Comparison of ENCODE assay signal across 24 cellular contexts in the genomic region with DNA sequence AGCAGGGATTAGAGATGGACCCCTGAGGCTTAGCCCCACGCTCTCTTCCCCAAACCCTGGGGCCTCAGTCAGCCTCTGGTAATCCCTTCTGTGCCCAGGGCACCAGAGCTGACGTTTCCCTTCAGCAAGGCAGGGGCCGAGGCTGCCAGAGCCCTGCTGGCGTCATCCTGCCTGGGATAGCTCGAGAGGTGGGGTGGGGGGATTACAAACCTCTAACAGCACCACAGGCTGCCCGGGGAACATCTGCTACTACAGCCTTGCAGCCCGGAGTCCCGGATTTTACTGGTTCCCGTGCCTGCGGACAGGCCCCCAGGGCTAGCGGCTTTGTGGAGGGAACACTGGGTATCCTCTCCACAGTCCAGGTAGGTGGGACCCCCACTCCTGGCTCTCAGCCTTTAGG. TPM values are rescaled to one million over a fixed set of nuclear protein-coding genes. Genes with fewer than 3 reads are reported as not detected.
DNase-seq lines count a peak whose midpoint lies in the region; ATAC-seq and TF ChIP-seq lines count a peak whose summit lies in the region.
"Had no signal": no experiment of that assay in that cellular context is flagged by ENCODE, and none has a peak within 500 bp of the region (broad histone marks: within the 10 kb centered on the region; RNA-seq: fewer than 3 reads in every experiment).

A gene (plus strand): TSS at position 238 of the 400 bp plus-strand sequence. CDS start 1,144 bp downstream, outside the sequence.

- H3K9me3 ChIP-seq in DOHH2 (ENCODE audit: control insufficient read depth, insufficient read depth, low read length) = no peaks in the 10 kb centered on the region
- H3K9me3 ChIP-seq in ectodermal cell (ENCODE audit: control insufficient read depth, low read length) = no peaks in the 10 kb centered on the region
- H3K9me3 ChIP-seq in osteoblast (ENCODE audit: low read depth, low read length) = no peaks in the 10 kb centered on the region
- H3K9me3 ChIP-seq: psoas muscle, spleen, thoracic aorta had no signal

- H3K27me3 Mint-ChIP-seq in osteocyte (ENCODE audit: unreplicated experiment) = no peaks in the 10 kb centered on the region

- no peak within 1 kb of the TSS for H3K27ac Mint-ChIP-seq in osteocyte (ENCODE audit: unreplicated experiment)
- H3K27ac Mint-ChIP-seq: nephron progenitor cell had no signal

- TF ChIP-seq CTCF in DOHH2 (IDR thresholded peaks at IDR 0.05; ENCODE audit: low read depth, low read length, poor library complexity, severe bottlenecking) (no peak), osteoblast (IDR thresholded peaks at IDR 0.05; ENCODE audit: extremely low read depth, low read depth, low read length) (no peak), osteocyte (IDR thresholded peaks at IDR 0.05) (no peak)

- no peak within 1 kb of the TSS for H3K4me3 Mint-ChIP-seq in osteocyte (ENCODE audit: unreplicated experiment)
- H3K4me3 Mint-ChIP-seq: nephron progenitor cell had no signal

- H3K4me3 ChIP-seq in DOHH2 (ENCODE audit: low read length) (no peak within 1 kb of the TSS), ectodermal cell (ENCODE audit: insufficient read depth, low read depth, low read length) (no peak within 1 kb of the TSS), osteoblast (ENCODE audit: insufficient read depth, low read length) (no peak within 1 kb of the TSS)
- H3K4me3 ChIP-seq: GM23248, K562, psoas muscle, spleen, thoracic aorta had no signal

- H3K36me3 Mint-ChIP-seq in osteocyte (ENCODE audit: unreplicated experiment) = no peaks in the 10 kb centered on the region

- H4K20me1 ChIP-seq in DOHH2 (ENCODE audit: control insufficient read depth, insufficient read depth, low read depth, low read length) = no peaks in the 10 kb centered on the region
- H4K20me1 ChIP-seq in osteoblast (ENCODE audit: insufficient read depth, low read length) = no peaks in the 10 kb centered on the region

- H2AFZ ChIP-seq in osteoblast (ENCODE audit: low read length) = no peak within 1 kb of the TSS
- H2AFZ ChIP-seq: GM23248 had no signal

- DNase-seq in NCI-H2171 (lab: John Stamatoyannopoulos, UW) = peak; percentile 30
- DNase-seq in osteoblast (ENCODE audit: insufficient read length, low spot score, missing footprints) = peak; percentile 69
- DNase-seq in osteocyte (ENCODE audit: extremely low spot score, unreplicated experiment) = no peak
- DNase-seq: activated CD4-positive, alpha-beta T cell treated with anti-CD3 and anti-CD28 coated beads, Interleukin-2, amount 50 U/mL, for 48 hours; activated naive CD4-positive, alpha-beta T cell treated with Interleukin-2 at 50 U/mL for 16 hours; activated T-cell treated with anti-CD3 and anti-CD28 coated beads for 4 hours; AML-193; central memory CD4-positive, alpha-beta T cell; DMS153; effector CD8-positive, alpha-beta T cell; GM23248; head of caudate nucleus; NCI-H2081; nephron progenitor cell; spleen had no signal

- H3K27ac ChIP-seq in DOHH2 (ENCODE audit: low read depth, low read length) (no peak within 1 kb of the TSS), ectodermal cell (ENCODE audit: insufficient read depth, low read depth, low read length, poor library complexity, severe bottlenecking) (peak within 1 kb of the TSS; percentile 66), osteoblast (ENCODE audit: low read depth, low read length) (no peak within 1 kb of the TSS)
- H3K27ac ChIP-seq: GM23248, psoas muscle, thoracic aorta had no signal

- peaks cover 16% of the 10 kb centered on the region for H3K4me1 ChIP-seq in DOHH2 (ENCODE audit: control insufficient read depth, low read length)
- peaks cover 12% of the 10 kb centered on the region for H3K4me1 ChIP-seq in ectodermal cell (ENCODE audit: control insufficient read depth, insufficient read depth, low read length)
- H3K4me1 ChIP-seq in osteoblast (ENCODE audit: insufficient read depth, low read length) = peaks cover 8% of the 10 kb centered on the region
- H3K4me1 ChIP-seq: psoas muscle had no signal

- H3K4me2 ChIP-seq in DOHH2 (ENCODE audit: low read length) = peak within 1 kb of the TSS; percentile 47; the same call in 1 of the 2 replicates
- no peak within 1 kb of the TSS for H3K4me2 ChIP-seq in osteoblast (ENCODE audit: insufficient read depth, low read length)

- no peaks in the 10 kb centered on the region for H3K79me2 ChIP-seq in DOHH2 (ENCODE audit: control insufficient read depth, low read length)
- no peaks in the 10 kb centered on the region for H3K79me2 ChIP-seq in osteoblast (ENCODE audit: insufficient read depth, low read length)

- 35% methylated on average over 11 of the region's 11 CpGs for WGBS in ectodermal cell, 2 experiments

- H3K4me1 Mint-ChIP-seq in osteocyte (ENCODE audit: unreplicated experiment) = peaks cover 4% of the 10 kb centered on the region

- H3K36me3 ChIP-seq in DOHH2 (ENCODE audit: control insufficient read depth, low read length) (peaks cover 18% of the 10 kb centered on the region), ectodermal cell (ENCODE audit: control insufficient read depth, insufficient read depth, low read length) (no peaks in the 10 kb centered on the region), osteoblast (ENCODE audit: insufficient read depth, low read length) (no peaks in the 10 kb centered on the region)

- H3K27me3 ChIP-seq in DOHH2 (ENCODE audit: control insufficient read depth, low read length) (no peaks in the 10 kb centered on the region), ectodermal cell (ENCODE audit: control insufficient read depth, insufficient read depth, low read length, poor library complexity, severe bottlenecking) (no peaks in the 10 kb centered on the region), osteoblast (ENCODE audit: insufficient read depth, low read length) (peaks cover 4% of the 10 kb centered on the region)
- H3K27me3 ChIP-seq: spleen had no signal

- no peaks in the 10 kb centered on the region for H3K9me2 ChIP-seq in DOHH2 (replicated peaks; ENCODE audit: control insufficient read depth, low read length)

- H3K9me3 Mint-ChIP-seq in osteocyte (ENCODE audit: unreplicated experiment) = no peaks in the 10 kb centered on the region
- H3K9me3 Mint-ChIP-seq: nephron progenitor cell had no signal

- H3F3A ChIP-seq in DOHH2 (ENCODE audit: control insufficient read depth, insufficient read depth) = no peaks in the 10 kb centered on the region

- no peak for ATAC-seq in GM21360 (IDR thresholded peaks at IDR 0.05; ENCODE audit: unreplicated experiment)
- no peak for ATAC-seq in GM18873 (IDR thresholded peaks at IDR 0.05; ENCODE audit: low FRiP score, unreplicated experiment)
- ATAC-seq in HG03095 (IDR thresholded peaks at IDR 0.05; ENCODE audit: unreplicated experiment) = no peak
- ATAC-seq: K562, psoas muscle had no signal

RNA-seq across cellular contexts. Expression of the gene that starts here (rescaled TPM):
- polyA plus RNA-seq in ectodermal cell (2013, experiment 1 of 4) = 0.59 TPM
- polyA plus RNA-seq in ectodermal cell (2013, experiment 2 of 4) = not detected
- polyA plus RNA-seq in ectodermal cell (2013, experiment 3 of 4) = not detected
- 1.0 TPM for polyA plus RNA-seq in ectodermal cell (2013, experiment 4 of 4)
- total RNA-seq in osteoblast = not detected in 2 replicates
- total RNA-seq in osteocyte = not detected in 2 replicates
- total RNA-seq: GM23248, K562, mesenteric fat pad, psoas muscle, spleen, thoracic aorta had no signal
- polyA plus RNA-seq: GM23248, K562 had no signal

Comparison
In these comparisons a context has a peak if more than half of its experiments do, and no peak if none do; other contexts are left out.
1. Peak in DNase-seq in osteoblast; RNA of the gene not detected or under 1 TPM.